8 cellular contexts compared by ENCODE assay signal in genomic region chr17:68437979-68438877, GRCh38. TPM values are rescaled to one million over a fixed set of nuclear protein-coding genes. Genes with fewer than 3 reads are reported as not detected.
DNase-seq lines count a peak whose midpoint lies in the region; ATAC-seq and TF ChIP-seq lines count a peak whose summit lies in the region.

No MANE protein-coding gene starts in this region.

- ATAC-seq in GM19463 (IDR thresholded peaks at IDR 0.05; ENCODE audit: unreplicated experiment) (peak; percentile 67), HG03575 (IDR thresholded peaks at IDR 0.05; ENCODE audit: extremely low read depth, insufficient number of reproducible peaks, low FRiP score, unreplicated experiment) (peak; percentile 51)
- ATAC-seq in activated CD8-positive, alpha-beta T cell treated with anti-CD3 and anti-CD28 coated beads for 36 hours = peak; percentile 79

- H3K36me3 Mint-ChIP-seq in CD8-positive, alpha-beta memory T cell = peaks cover 0 to 16% (median 7%) of the 10 kb centered on the region in 3 donors
- peaks cover 3% of the 10 kb centered on the region for H3K36me3 Mint-ChIP-seq in activated CD8-positive, alpha-beta T cell treated with anti-CD3 and anti-CD28 coated beads for 36 hours (ENCODE audit: low read depth)
- no peaks in the 10 kb centered on the region for H3K36me3 Mint-ChIP-seq in glutamatergic neuron (ENCODE audit: unreplicated experiment)

- peak overlapping the region; percentile 44 for H3K27ac ChIP-seq in CD8-positive, alpha-beta memory T cell (ENCODE audit: low read depth, low read length)

- intact Hi-C loops in activated CD8-positive, alpha-beta T cell treated with anti-CD3 and anti-CD28 coated beads for 36 hours (cut with micrococcal nuclease) = loop anchor here (2.0 to 10.0 kb wide), 4 partner anchors 23 to 263 kb away; partner anchors contain the start of genes ARSG and SLC16A6

- H3K4me1 Mint-ChIP-seq in CD8-positive, alpha-beta memory T cell = peaks cover 32 to 53% (median 48%) of the 10 kb centered on the region in 3 donors
- peaks cover 35% of the 10 kb centered on the region for H3K4me1 Mint-ChIP-seq in activated CD8-positive, alpha-beta T cell treated with anti-CD3 and anti-CD28 coated beads for 36 hours (ENCODE audit: low read depth)
- H3K4me1 Mint-ChIP-seq in glutamatergic neuron (ENCODE audit: low read depth, unreplicated experiment) = peaks cover 23% of the 10 kb centered on the region

- DNase-seq in CD8-positive, alpha-beta memory T cell = peak in 4 of 5 donors; percentile 26 to 68 (median 46)
- DNase-seq in activated CD8-positive, alpha-beta T cell treated with anti-CD3 and anti-CD28 coated beads for 36 hours = peak; percentile 71
- DNase-seq in glutamatergic neuron (no peak), NCI-H146 (lab: John Stamatoyannopoulos, UW) (no peak), 8988T (no peak)
- DNase-seq in stimulated activated CD8-positive, alpha-beta memory T cell treated with anti-CD3 and anti-CD28 coated beads, Interleukin-4, amount 100 ng/mL, for 48 hours = peak; percentile 57

- no peaks in the 10 kb centered on the region for H3K9me3 ChIP-seq in CD8-positive, alpha-beta memory T cell (ENCODE audit: low read length)

- TF ChIP-seq CTCF in activated CD8-positive, alpha-beta T cell treated with anti-CD3 and anti-CD28 coated beads for 36 hours (IDR thresholded peaks at IDR 0.05) = no peak
- TF ChIP-seq CTCF in glutamatergic neuron (IDR thresholded peaks at IDR 0.05; ENCODE audit: partially characterized antibody, unreplicated experiment) = no peak

- peak overlapping the region; percentile 70 to 85 (median 83) for H3K4me3 Mint-ChIP-seq in CD8-positive, alpha-beta memory T cell
- H3K4me3 Mint-ChIP-seq in activated CD8-positive, alpha-beta T cell treated with anti-CD3 and anti-CD28 coated beads for 36 hours = peak overlapping the region; percentile 65
- H3K4me3 Mint-ChIP-seq in glutamatergic neuron (ENCODE audit: unreplicated experiment) = no peak overlapping the region

- peaks cover 0 to 1% (median 0%) of the 10 kb centered on the region in 5 donors for H3K9me3 Mint-ChIP-seq in CD8-positive, alpha-beta memory T cell
- no peaks in the 10 kb centered on the region for H3K9me3 Mint-ChIP-seq in activated CD8-positive, alpha-beta T cell treated with anti-CD3 and anti-CD28 coated beads for 36 hours
- peaks cover 1% of the 10 kb centered on the region for H3K9me3 Mint-ChIP-seq in glutamatergic neuron (ENCODE audit: unreplicated experiment)

- peaks cover 33% of the 10 kb centered on the region for H3K4me1 ChIP-seq in CD8-positive, alpha-beta memory T cell (ENCODE audit: insufficient read depth, low read length)

- peak overlapping the region; percentile 91 to 98 (median 93) for H3K27ac Mint-ChIP-seq in CD8-positive, alpha-beta memory T cell
- H3K27ac Mint-ChIP-seq in activated CD8-positive, alpha-beta T cell treated with anti-CD3 and anti-CD28 coated beads for 36 hours = peak overlapping the region; percentile 94
- H3K27ac Mint-ChIP-seq in glutamatergic neuron (ENCODE audit: unreplicated experiment) = peak overlapping the region; percentile 17

- no peaks in the 10 kb centered on the region for H3K36me3 ChIP-seq in CD8-positive, alpha-beta memory T cell (ENCODE audit: insufficient read depth, low read length)

- H3K4me3 ChIP-seq in CD8-positive, alpha-beta memory T cell (ENCODE audit: low read length) = peak overlapping the region; percentile 20

- no peaks in the 10 kb centered on the region for H3K27me3 ChIP-seq in CD8-positive, alpha-beta memory T cell (ENCODE audit: insufficient read depth, low read length, poor library complexity, severe bottlenecking)

- H3K27me3 Mint-ChIP-seq in CD8-positive, alpha-beta memory T cell = no peaks in the 10 kb centered on the region
- no peaks in the 10 kb centered on the region for H3K27me3 Mint-ChIP-seq in activated CD8-positive, alpha-beta T cell treated with anti-CD3 and anti-CD28 coated beads for 36 hours
- peaks cover 3% of the 10 kb centered on the region for H3K27me3 Mint-ChIP-seq in glutamatergic neuron (ENCODE audit: unreplicated experiment)

- CTCF ChIA-PET in CD8-positive, alpha-beta memory T cell (lab: Charles Lee) = interaction anchor here (0.8 to 5.6 kb wide), 20 partner anchors 9 to 287 kb away, joined by 3 to 59 read pairs (median 4); partner anchors contain the start of genes ARSG, SLC16A6 and WIPI1
- CTCF ChIA-PET in activated CD8-positive, alpha-beta T cell treated with anti-CD3 and anti-CD28 coated beads for 36 hours (lab: Charles Lee) = interaction anchor here (0.6 to 11.4 kb wide), 20 partner anchors 9 to 441 kb away, joined by 3 to 166 read pairs (median 8); partner anchors contain the start of genes AMZ2, ARSG, SLC16A6 and WIPI1

- POLR2A ChIA-PET in CD8-positive, alpha-beta memory T cell (lab: Charles Lee) = interaction anchor here (0.7 to 3.6 kb wide), 6 partner anchors 20 to 233 kb away, joined by 5 to 28 read pairs (median 11); partner anchors contain the start of genes AMZ2, ARSG, SLC16A6 and WIPI1
- POLR2A ChIA-PET in activated CD8-positive, alpha-beta T cell treated with anti-CD3 and anti-CD28 coated beads for 36 hours (lab: Charles Lee) = interaction anchor here (0.6 to 3.9 kb wide), 7 partner anchors 22 to 239 kb away, joined by 3 to 23 read pairs (median 4); partner anchors contain the start of genes ARSG and SLC16A6

RNA-seq across cellular contexts. Expression of gene WIPI1, which starts 19.1 kb away (rescaled TPM):
- total RNA-seq in CD8-positive, alpha-beta memory T cell = 10 to 100 TPM in 1 of 2 experiments, 1 to 10 TPM in 1; 9.8 to 10.3 TPM
- polyA plus RNA-seq in CD8-positive, alpha-beta memory T cell = 8.2 TPM
- 10 to 100 TPM; 11.3 to 13.1 TPM for total RNA-seq in activated CD8-positive, alpha-beta T cell treated with anti-CD3 and anti-CD28 coated beads for 36 hours
- total RNA-seq in glutamatergic neuron (ENCODE audit: unreplicated experiment) = 252 TPM

Comparison
In these comparisons a context has a peak if more than half of its experiments do, and no peak if none do; other contexts are left out.
1. DNase-seq: peak in CD8-positive, alpha-beta memory T cell (4 of 5), activated CD8-positive, alpha-beta T cell treated with anti-CD3 and anti-CD28 coated beads for 36 hours (single experiment) and stimulated activated CD8-positive, alpha-beta memory T cell treated with anti-CD3 and anti-CD28 coated beads, Interleukin-4, amount 100 ng/mL, for 48 hours (single experiment); none in glutamatergic neuron (single experiment), NCI-H146 (single experiment) and 8988T (single experiment).
2. H3K27ac Mint-ChIP-seq: peak in every context shown above with its lines; median percentile 94 in activated CD8-positive, alpha-beta T cell treated with anti-CD3 and anti-CD28 coated beads for 36 hours; 93 in CD8-positive, alpha-beta memory T cell; 17 in glutamatergic neuron.
3. RNA of gene WIPI1, which starts 19.1 kb away (total RNA-seq): 252 TPM in glutamatergic neuron (single experiment); 11.3 to 13.1 TPM in activated CD8-positive, alpha-beta T cell treated with anti-CD3 and anti-CD28 coated beads for 36 hours and 9.8 to 10.3 TPM in CD8-positive, alpha-beta memory T cell; every median in the first group is over 10 times any median in the second.
4. Peak in every context shown above with its lines, with median percentiles within 50 percentile points of each other: ATAC-seq.